In the genomic region with DNA sequence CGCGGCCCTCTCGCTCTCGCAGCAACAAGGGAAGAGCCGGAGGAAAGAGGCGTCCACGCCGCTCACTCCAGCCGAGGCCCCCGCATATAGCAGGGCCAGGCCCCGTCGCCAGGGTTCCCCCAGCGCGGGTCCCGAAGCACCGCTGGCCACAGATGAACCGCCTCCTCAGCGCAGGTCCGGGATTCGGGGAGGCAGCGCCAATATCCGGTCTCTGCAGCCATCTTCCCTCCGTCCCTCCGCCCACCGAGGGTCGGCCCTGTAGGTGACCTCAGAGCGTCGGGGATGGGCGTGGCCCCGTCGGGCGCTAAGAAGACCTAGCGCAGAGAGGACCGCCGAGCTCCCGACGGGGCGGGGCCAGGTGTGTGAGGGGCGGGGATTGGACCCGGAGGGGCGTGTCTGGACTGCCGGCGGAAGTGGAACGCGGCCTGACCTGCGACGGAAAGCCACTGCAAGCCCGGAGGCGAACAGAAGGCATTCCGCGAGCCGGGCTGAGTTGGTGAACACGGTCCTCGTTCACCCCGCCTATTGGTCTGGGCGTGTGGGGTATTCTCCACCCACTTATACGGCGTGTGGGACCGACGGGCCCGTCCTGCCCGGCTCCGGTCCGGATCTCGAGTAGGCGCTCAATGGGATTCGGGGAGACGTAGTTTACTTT, we compare ENCODE assay signal across 1 cellular context.
A peak's percentile ranks its signal among the peaks of the same experiment; 100 is the strongest.
TF ChIP-seq lines count a peak whose summit lies in the region.

No MANE protein-coding gene starts in this region.

TF ChIP-seq in HEK293, 187 proteins besides CTCF, POLR2A, EP300 and RAD21 (continued from another document):
- TF ChIP-seq, protein P1, sequence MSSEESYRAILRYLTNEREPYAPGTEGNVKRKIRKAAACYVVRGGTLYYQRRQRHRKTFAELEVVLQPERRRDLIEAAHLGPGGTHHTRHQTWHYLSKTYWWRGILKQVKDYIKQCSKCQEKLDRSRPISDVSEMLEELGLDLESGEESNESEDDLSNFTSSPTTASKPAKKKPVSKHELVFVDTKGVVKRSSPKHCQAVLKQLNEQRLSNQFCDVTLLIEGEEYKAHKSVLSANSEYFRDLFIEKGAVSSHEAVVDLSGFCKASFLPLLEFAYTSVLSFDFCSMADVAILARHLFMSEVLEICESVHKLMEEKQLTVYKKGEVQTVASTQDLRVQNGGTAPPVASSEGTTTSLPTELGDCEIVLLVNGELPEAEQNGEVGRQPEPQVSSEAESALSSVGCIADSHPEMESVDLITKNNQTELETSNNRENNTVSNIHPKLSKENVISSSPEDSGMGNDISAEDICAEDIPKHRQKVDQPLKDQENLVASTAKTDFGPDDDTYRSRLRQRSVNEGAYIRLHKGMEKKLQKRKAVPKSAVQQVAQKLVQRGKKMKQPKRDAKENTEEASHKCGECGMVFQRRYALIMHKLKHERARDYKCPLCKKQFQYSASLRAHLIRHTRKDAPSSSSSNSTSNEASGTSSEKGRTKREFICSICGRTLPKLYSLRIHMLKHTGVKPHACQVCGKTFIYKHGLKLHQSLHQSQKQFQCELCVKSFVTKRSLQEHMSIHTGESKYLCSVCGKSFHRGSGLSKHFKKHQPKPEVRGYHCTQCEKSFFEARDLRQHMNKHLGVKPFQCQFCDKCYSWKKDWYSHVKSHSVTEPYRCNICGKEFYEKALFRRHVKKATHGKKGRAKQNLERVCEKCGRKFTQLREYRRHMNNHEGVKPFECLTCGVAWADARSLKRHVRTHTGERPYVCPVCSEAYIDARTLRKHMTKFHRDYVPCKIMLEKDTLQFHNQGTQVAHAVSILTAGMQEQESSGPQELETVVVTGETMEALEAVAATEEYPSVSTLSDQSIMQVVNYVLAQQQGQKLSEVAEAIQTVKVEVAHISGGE (tag by site-specific recombination; conservative IDR thresholded peaks at IDR 0.05; ENCODE audit: low read depth): peak; percentile 82
- TF ChIP-seq ZBTB48 (tag by site-specific recombination; IDR thresholded peaks at IDR 0.05): 0 out of 2 replicates have a peak, but pooled peaks have one; percentile 13
- TF ChIP-seq KLF17 (tag by site-specific recombination; IDR thresholded peaks at IDR 0.05): peak; percentile 16; the same call in 1 of the 2 replicates
- TF ChIP-seq ZEB2 (tag by site-specific recombination; IDR thresholded peaks at IDR 0.05): peak; percentile 97
- TF ChIP-seq ZBTB26 (tag by site-specific recombination; optimal IDR thresholded peaks at IDR 0.05): peak; percentile 71
- TF ChIP-seq ZNF654 (tag by site-specific recombination; IDR thresholded peaks at IDR 0.05; ENCODE audit: low read depth): no peak
- TF ChIP-seq ZNF776 (tag by site-specific recombination; IDR thresholded peaks at IDR 0.05; ENCODE audit: borderline replicate concordance): no peak
- no peak for TF ChIP-seq ZNF16 (tag by site-specific recombination; IDR thresholded peaks at IDR 0.05; ENCODE audit: low read depth)
- TF ChIP-seq ZFP37 (tag by site-specific recombination; IDR thresholded peaks at IDR 0.05): no peak
- TF ChIP-seq GLIS2 (tag by site-specific recombination; IDR thresholded peaks at IDR 0.05): peak; percentile 84
TF ChIP-seq in HEK293: peak in this region for 42.
